In the genomic region with DNA sequence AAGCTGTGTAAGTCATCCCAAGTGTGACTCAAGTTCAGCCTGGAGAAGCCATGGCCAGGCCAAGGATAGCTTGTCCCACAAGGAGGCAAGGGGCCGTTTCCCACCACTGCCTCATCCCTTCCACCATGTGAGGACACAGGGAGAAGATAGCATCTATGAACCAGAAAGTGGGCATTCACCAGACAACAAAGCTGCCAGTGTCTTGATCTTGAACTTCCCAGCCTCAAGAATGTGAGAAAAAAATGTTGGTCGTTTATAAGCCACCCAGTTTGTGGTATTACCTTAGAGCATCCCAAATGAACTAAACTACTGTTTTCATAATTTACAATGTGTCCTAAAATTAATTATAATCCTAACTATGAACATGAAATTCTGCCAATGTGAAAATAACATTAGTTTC, we compare ENCODE assay signal across 15 cellular contexts.
"Had no signal": no experiment of that assay in that cellular context is flagged by ENCODE, and none has a peak within 500 bp of the region (broad histone marks: within the 10 kb centered on the region; RNA-seq: fewer than 3 reads in every experiment).

No MANE protein-coding gene starts in this region.

- H3K4me1 Mint-ChIP-seq: nephron had no signal

- H3K9me3 ChIP-seq: esophagus squamous epithelium, sigmoid colon, SJSA1, thyroid gland had no signal

- H2AFZ ChIP-seq: parathyroid adenoma had no signal

- ATAC-seq: stimulated activated naive B cell treated with anti-CD40 and anti-IgM and Interleukin-4, amounts not matched to agents 10 μg/mL and 1 μg/mL and 100 μg/mL, for 72 hours had no signal

- H3K27me3 Mint-ChIP-seq: activated CD4-positive, alpha-beta memory T cell treated with anti-CD3 and anti-CD28 coated beads, Interleukin-2, amount 10 ng/mL, durations not matched to agents 7 days and 5 days; dendritic cell treated with granulocyte-macrophage colony-stimulating factor and Interleukin-4, amounts not matched to agents 40 ng/mL and 50 ng/mL, for 4 days; stimulated activated naive B cell treated with anti-CD40 and anti-IgM and Interleukin-4, amounts not matched to agents 10 μg/mL and 1 μg/mL and 100 μg/mL, for 72 hours had no signal

- DNase-seq: activated CD4-positive, alpha-beta memory T cell treated with anti-CD3 and anti-CD28 coated beads, Interleukin-2, amount 10 ng/mL, durations not matched to agents 7 days and 5 days; amniotic stem cell; effector CD8-positive, alpha-beta T cell; esophagus squamous epithelium; mesenchymal stem cell; sigmoid colon; spleen; stimulated activated naive B cell treated with anti-CD40 and anti-IgM and Interleukin-4, amounts not matched to agents 10 μg/mL and 1 μg/mL and 100 μg/mL, for 72 hours; thyroid gland had no signal

- H3K27me3 ChIP-seq: cardiac muscle cell, esophagus squamous epithelium, sigmoid colon, SJSA1, spleen, thyroid gland had no signal

- H3K36me3 ChIP-seq: cardiac muscle cell, esophagus squamous epithelium, sigmoid colon, SJSA1, spleen, thyroid gland had no signal

- H3K4me1 ChIP-seq: esophagus squamous epithelium, parathyroid adenoma, sigmoid colon, SJSA1, thyroid gland had no signal

- H3K4me3 Mint-ChIP-seq: activated CD4-positive, alpha-beta memory T cell treated with anti-CD3 and anti-CD28 coated beads, Interleukin-2, amount 10 ng/mL, durations not matched to agents 7 days and 5 days; dendritic cell treated with granulocyte-macrophage colony-stimulating factor and Interleukin-4, amounts not matched to agents 40 ng/mL and 50 ng/mL, for 4 days; nephron; stimulated activated naive B cell treated with anti-CD40 and anti-IgM and Interleukin-4, amounts not matched to agents 10 μg/mL and 1 μg/mL and 100 μg/mL, for 72 hours had no signal

- H3K27ac ChIP-seq: cardiac muscle cell, esophagus squamous epithelium, parathyroid adenoma, sigmoid colon, SJSA1, spleen, thyroid gland, VCaP had no signal

- H3K9me3 Mint-ChIP-seq: dendritic cell treated with granulocyte-macrophage colony-stimulating factor and Interleukin-4, amounts not matched to agents 40 ng/mL and 50 ng/mL, for 4 days; nephron had no signal

- H3K9ac ChIP-seq: parathyroid adenoma had no signal

- H3K4me3 ChIP-seq: cardiac muscle cell, esophagus squamous epithelium, sigmoid colon, SJSA1, spleen, thyroid gland had no signal

- H3K79me2 ChIP-seq: parathyroid adenoma had no signal

- H3K27ac Mint-ChIP-seq: activated CD4-positive, alpha-beta memory T cell treated with anti-CD3 and anti-CD28 coated beads, Interleukin-2, amount 10 ng/mL, durations not matched to agents 7 days and 5 days; dendritic cell treated with granulocyte-macrophage colony-stimulating factor and Interleukin-4, amounts not matched to agents 40 ng/mL and 50 ng/mL, for 4 days; nephron; stimulated activated naive B cell treated with anti-CD40 and anti-IgM and Interleukin-4, amounts not matched to agents 10 μg/mL and 1 μg/mL and 100 μg/mL, for 72 hours had no signal
